ENCODE assay signal across 12 cellular contexts in the genomic region with DNA sequence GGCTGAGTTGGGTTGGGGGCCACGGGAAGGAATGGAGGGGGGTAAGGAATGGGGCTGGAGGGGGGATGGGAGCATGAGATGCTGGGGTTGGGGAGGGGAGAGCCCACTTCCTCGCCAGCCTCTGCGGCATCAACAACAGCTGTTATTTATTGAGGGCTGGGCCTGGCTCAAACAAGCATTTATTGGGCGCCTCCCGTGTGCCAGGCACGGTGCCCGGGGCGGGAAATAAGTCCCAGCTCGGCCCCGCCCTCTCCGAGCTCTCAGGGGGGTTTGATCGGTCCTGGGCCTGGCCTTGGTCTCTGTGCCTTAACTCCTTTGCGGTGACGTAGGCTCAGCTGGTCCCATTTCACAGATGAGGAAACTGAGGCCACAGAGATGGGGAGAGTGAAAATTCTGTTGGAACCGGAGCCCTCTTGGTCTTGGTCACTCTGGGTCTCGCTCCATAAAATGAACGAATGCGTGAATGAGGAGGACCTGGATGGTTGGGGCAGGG. TPM values are rescaled to one million over a fixed set of nuclear protein-coding genes. Genes with fewer than 3 reads are reported as not detected.
A peak's percentile ranks its signal among the peaks of the same experiment; 100 is the strongest.
DNase-seq lines count a peak whose midpoint lies in the region; ATAC-seq, FAIRE-seq and TF ChIP-seq lines count a peak whose summit lies in the region.
"Had no signal": no experiment of that assay in that cellular context is flagged by ENCODE, and none has a peak within 500 bp of the region (broad histone marks: within the 10 kb centered on the region; RNA-seq: fewer than 3 reads in every experiment).

No MANE protein-coding gene starts in this region.

- H3K27me3 Mint-ChIP-seq in activated naive CD4-positive, alpha-beta T cell treated with anti-CD3 and anti-CD28 coated beads, Interleukin-2, amount 50 U/mL, for 24 hours = no peaks in the 10 kb centered on the region
- H3K27me3 Mint-ChIP-seq in astrocyte (ENCODE audit: low read depth, unreplicated experiment) (no peaks in the 10 kb centered on the region), mesothelial cell of epicardium (ENCODE audit: low read depth) (peaks cover 2% of the 10 kb centered on the region)

- peak overlapping the region; percentile 52 for H3K9ac ChIP-seq in astrocyte (ENCODE audit: low read length)

- ATAC-seq in HG02885 (IDR thresholded peaks at IDR 0.05; ENCODE audit: poor library complexity, unreplicated experiment) = no peak
- no peak for ATAC-seq in GM19324 (IDR thresholded peaks at IDR 0.05; ENCODE audit: low FRiP score, unreplicated experiment)

- H3K27ac ChIP-seq in astrocyte (ENCODE audit: low read depth, low read length) (peak overlapping the region; percentile 85), vagina (peak overlapping the region; percentile 84)

- no peak overlapping the region for H2AFZ ChIP-seq in astrocyte (ENCODE audit: low read depth, low read length)

- H4K20me1 ChIP-seq in astrocyte (ENCODE audit: insufficient read depth, low read length) = peaks cover 24% of the 10 kb centered on the region

- no peaks in the 10 kb centered on the region for H3K9me3 Mint-ChIP-seq in activated naive CD4-positive, alpha-beta T cell treated with anti-CD3 and anti-CD28 coated beads, Interleukin-2, amount 50 U/mL, for 24 hours
- H3K9me3 Mint-ChIP-seq in astrocyte (ENCODE audit: unreplicated experiment) (no peaks in the 10 kb centered on the region), mesothelial cell of epicardium (no peaks in the 10 kb centered on the region)

- H3K4me3 ChIP-seq in astrocyte (ENCODE audit: insufficient read depth, low read depth, low read length) (no peak overlapping the region), vagina (no peak overlapping the region)

- DNase-seq in activated naive CD4-positive, alpha-beta T cell treated with Interleukin-2 at 50 U/mL for 16 hours = no peak
- DNase-seq in astrocyte (ENCODE audit: low read depth) = no peak
- no peak for DNase-seq in mesothelial cell of epicardium (ENCODE audit: low spot score in 2 of 2, unreplicated experiment in 2 of 2)
- DNase-seq in vagina (ENCODE audit: extremely low spot score in 2 of 2) = no peak
- DNase-seq in stimulated activated naive CD4-positive, alpha-beta T cell (lab: John Stamatoyannopoulos, UW) = no peak
- DNase-seq: NCI-H446 treated with DMSO at 0.1 percent for 48 hours; stimulated activated CD4-positive, alpha-beta T cell treated with anti-CD3 and anti-CD28 coated beads, Interleukin-4, amount 100 ng/mL, for 24 hours had no signal

- no peaks in the 10 kb centered on the region for H3K27me3 ChIP-seq in astrocyte (ENCODE audit: insufficient read depth, low read length)
- no peaks in the 10 kb centered on the region for H3K27me3 ChIP-seq in vagina

- H3K79me2 ChIP-seq in astrocyte (ENCODE audit: insufficient read depth, low read length) = peaks cover 33% of the 10 kb centered on the region

- H3K36me3 ChIP-seq in astrocyte (ENCODE audit: insufficient read depth, low read length) (no peaks in the 10 kb centered on the region), vagina (no peaks in the 10 kb centered on the region)

- H3K27ac Mint-ChIP-seq in activated naive CD4-positive, alpha-beta T cell treated with anti-CD3 and anti-CD28 coated beads, Interleukin-2, amount 50 U/mL, for 24 hours = no peak overlapping the region
- H3K27ac Mint-ChIP-seq in astrocyte (ENCODE audit: unreplicated experiment) = peak overlapping the region; percentile 26
- H3K27ac Mint-ChIP-seq in mesothelial cell of epicardium = no peak overlapping the region

- H3K4me2 ChIP-seq in astrocyte (ENCODE audit: low read length) = peak overlapping the region; percentile 44

- TF ChIP-seq CTCF in astrocyte (IDR thresholded peaks at IDR 0.05; ENCODE audit: insufficient read depth, low read depth, low read length) (no peak), mesothelial cell of epicardium (IDR thresholded peaks at IDR 0.05; ENCODE audit: unreplicated experiment) (no peak), vagina (IDR thresholded peaks at IDR 0.05) (no peak)

- no peak for TF ChIP-seq POLR2A in vagina (IDR thresholded peaks at IDR 0.05)

- H3K36me3 Mint-ChIP-seq in activated naive CD4-positive, alpha-beta T cell treated with anti-CD3 and anti-CD28 coated beads, Interleukin-2, amount 50 U/mL, for 24 hours = peaks cover 4% of the 10 kb centered on the region
- H3K36me3 Mint-ChIP-seq in astrocyte (ENCODE audit: low read depth, unreplicated experiment) = peaks cover 13% of the 10 kb centered on the region
- peaks cover 13% of the 10 kb centered on the region for H3K36me3 Mint-ChIP-seq in mesothelial cell of epicardium

- H3K4me3 Mint-ChIP-seq in activated naive CD4-positive, alpha-beta T cell treated with anti-CD3 and anti-CD28 coated beads, Interleukin-2, amount 50 U/mL, for 24 hours = peak overlapping the region; percentile 33
- H3K4me3 Mint-ChIP-seq in astrocyte (ENCODE audit: unreplicated experiment) = peak overlapping the region; percentile 74
- H3K4me3 Mint-ChIP-seq in mesothelial cell of epicardium = peak overlapping the region; percentile 65

- intact Hi-C loops in vagina (cut with DNase I) = no loop called here

- H3K9me3 ChIP-seq in astrocyte (ENCODE audit: insufficient read depth, low read depth, low read length) = no peaks in the 10 kb centered on the region
- no peaks in the 10 kb centered on the region for H3K9me3 ChIP-seq in vagina

- FAIRE-seq in astrocyte (lab: Jason Lieb, UNC) = no peak

- H3K4me1 ChIP-seq in astrocyte (ENCODE audit: insufficient read depth, low read length) (peaks cover 40% of the 10 kb centered on the region), vagina (peaks cover 42% of the 10 kb centered on the region)

- peaks cover 62% of the 10 kb centered on the region for H3K4me1 Mint-ChIP-seq in activated naive CD4-positive, alpha-beta T cell treated with anti-CD3 and anti-CD28 coated beads, Interleukin-2, amount 50 U/mL, for 24 hours
- H3K4me1 Mint-ChIP-seq in astrocyte (ENCODE audit: low read depth, unreplicated experiment) (peaks cover 11% of the 10 kb centered on the region), mesothelial cell of epicardium (peaks cover 32% of the 10 kb centered on the region)

RNA-seq across cellular contexts. Expression of a gene that starts 0.9 kb away (rescaled TPM):
- total RNA-seq in astrocyte (34.0 and 35.1 TPM in 2 replicates), mesothelial cell of epicardium (176 to 182 TPM (median 179 TPM) in 3 replicates), vagina (66.3 TPM)
- total RNA-seq: HT-29 had no signal

RNA-seq across cellular contexts. Expression of a gene that starts 19.0 kb away (rescaled TPM):
- total RNA-seq in astrocyte (not detected in 2 replicates), mesothelial cell of epicardium (not detected in 3 replicates), vagina (not detected)
- total RNA-seq: dorsolateral prefrontal cortex, HT-29 had no signal

RNA-seq across cellular contexts. Expression of a gene that starts 34.2 kb away (rescaled TPM):
- total RNA-seq in astrocyte (0.12 and 0.23 TPM in 2 replicates), mesothelial cell of epicardium (0.35 to 0.69 TPM (median 0.47 TPM) in 3 replicates), vagina (20.4 TPM)
- total RNA-seq: HT-29 had no signal

Comparison
In these comparisons a context has a peak if more than half of its experiments do, and no peak if none do; other contexts are left out.
1. RNA of a gene that starts 34.2 kb away (total RNA-seq): 20.4 TPM in vagina (single experiment); 0.35 to 0.69 TPM in mesothelial cell of epicardium and 0.12 to 0.23 TPM in astrocyte; every median in the first group is over 10 times any median in the second.
2. Peak in every context shown above with its lines, with median percentiles within 50 percentile points of each other: H3K4me3 Mint-ChIP-seq.